Comparison of ENCODE assay signal across 18 cellular contexts in the genomic region with DNA sequence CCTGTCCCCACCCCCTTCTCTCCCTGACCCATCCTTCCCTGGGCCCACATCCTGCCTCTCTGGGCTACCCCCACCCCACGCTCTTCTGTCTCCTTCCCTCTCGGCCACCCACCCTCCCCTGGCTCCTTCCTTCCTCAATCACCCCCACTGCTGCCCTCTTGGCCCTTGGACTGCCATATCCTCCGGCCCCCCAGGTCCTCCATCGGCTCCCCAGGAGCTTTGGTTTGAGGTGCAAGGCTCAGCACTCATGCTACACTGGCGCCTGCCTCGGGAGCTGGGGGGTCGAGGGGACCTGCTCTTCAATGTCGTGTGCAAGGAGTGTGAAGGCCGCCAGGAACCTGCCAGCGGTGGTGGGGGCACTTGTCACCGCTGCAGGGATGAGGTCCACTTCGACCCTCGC. TPM values are rescaled to one million over a fixed set of nuclear protein-coding genes. Genes with fewer than 3 reads are reported as not detected.
"Had no signal": no experiment of that assay in that cellular context is flagged by ENCODE, and none has a peak within 500 bp of the region (broad histone marks: within the 10 kb centered on the region; RNA-seq: fewer than 3 reads in every experiment).

No MANE protein-coding gene starts in this region.

- H3K27me3 ChIP-seq: esophagus squamous epithelium, sigmoid colon, upper lobe of right lung had no signal

- ATAC-seq: activated naive CD8-positive, alpha-beta T cell treated with anti-CD3 and anti-CD28 coated beads, Interleukin-2, amount 50 U/mL, for 24 hours; natural killer cell treated with Interleukin-12 subunit alpha and Interleukin-12 subunit beta and Interleukin-15 and Interleukin-18, amount 100 ng/mL, for 72 hours; stimulated activated memory B cell treated with anti-CD40 and anti-IgM and Interleukin-4, amounts not matched to agents 10 μg/mL and 1 μg/mL and 100 μg/mL, for 72 hours had no signal

- H3K36me3 ChIP-seq: sigmoid colon, upper lobe of right lung had no signal

- H3K27ac ChIP-seq: esophagus squamous epithelium, sigmoid colon, thoracic aorta, upper lobe of right lung had no signal

- H3K4me1 ChIP-seq: sigmoid colon, upper lobe of right lung had no signal

- DNase-seq: activated CD8-positive, alpha-beta memory T cell treated with anti-CD3 and anti-CD28 coated beads, Interleukin-2, amount 50 U/mL, for 4 hours; activated effector memory CD4-positive, alpha-beta T cell treated with Interleukin-2 at 50 U/mL for 16 hours; aorta; cerebellar nuclear complex; effector memory CD4-positive, alpha-beta T cell; esophagus squamous epithelium; immature natural killer cell; left cardiac atrium; mesenchymal stem cell; sigmoid colon; stimulated activated CD4-positive, alpha-beta T cell treated with anti-CD3 and anti-CD28 coated beads, Interleukin-4, amount 100 ng/mL, for 24 hours; upper lobe of right lung had no signal

- H3K9me3 ChIP-seq: esophagus squamous epithelium, sigmoid colon, thoracic aorta, upper lobe of right lung had no signal

- H3K4me3 ChIP-seq: esophagus squamous epithelium, sigmoid colon, thoracic aorta, upper lobe of right lung had no signal

RNA-seq across cellular contexts. Expression of gene TRPV6, which starts 19.8 kb away (rescaled TPM):
- total RNA-seq: activated CD4-positive, alpha-beta T cell treated with anti-CD3 and anti-CD28 coated beads for 36 hours; endothelial cell of umbilical vein; natural killer cell treated with Interleukin-12 subunit alpha and Interleukin-12 subunit beta and Interleukin-15 and Interleukin-18, amount 100 ng/mL, for 72 hours; sigmoid colon; thoracic aorta had no signal
- polyA plus RNA-seq: endothelial cell of umbilical vein, immature natural killer cell had no signal
